Comparison of ENCODE assay signal across 25 cellular contexts in genomic region chr11:117872420-117872961, GRCh38. TPM values are rescaled to one million over a fixed set of nuclear protein-coding genes. Genes with fewer than 3 reads are reported as not detected.
DNase-seq lines count a peak whose midpoint lies in the region; ATAC-seq and TF ChIP-seq lines count a peak whose summit lies in the region.
"Had no signal": no experiment of that assay in that cellular context is flagged by ENCODE, and none has a peak within 500 bp of the region (broad histone marks: within the 10 kb centered on the region; RNA-seq: fewer than 3 reads in every experiment).

No MANE protein-coding gene starts in this region.

- H3K9me3 ChIP-seq in HEK293 (ENCODE audit: control insufficient read depth, insufficient read depth, low read depth, low read length) (no peaks in the 10 kb centered on the region), muscle layer of colon (ENCODE audit: low read length) (no peaks in the 10 kb centered on the region), stomach (no peaks in the 10 kb centered on the region)
- H3K9me3 ChIP-seq: Peyer's patch had no signal

- no peak overlapping the region for H3K9ac ChIP-seq in muscle layer of colon (ENCODE audit: low read length)

- no peaks in the 10 kb centered on the region for H3K9me3 Mint-ChIP-seq in endothelial cell (ENCODE audit: unreplicated experiment)
- H3K9me3 Mint-ChIP-seq: dendritic cell treated with granulocyte-macrophage colony-stimulating factor and Interleukin-4, amounts not matched to agents 40 ng/mL and 50 ng/mL, for 4 days; GM23338; naive B cell had no signal

- no peak overlapping the region for H3K27ac ChIP-seq in HEK293 (ENCODE audit: extremely low read depth, low read depth, low read length)
- H3K27ac ChIP-seq in dorsolateral prefrontal cortex: peak overlapping the region in 58 of 59 donors; percentile 15 to 96 (median 86)
- peak overlapping the region; percentile 29 for H3K27ac ChIP-seq in muscle layer of colon (ENCODE audit: low read depth, low read length)
- H3K27ac ChIP-seq in stomach: peak overlapping the region in 4 of 5 donors; percentile 35 to 90 (median 62)
- H3K27ac ChIP-seq: brain microvascular endothelial cell, VCaP had no signal

- no peak for ATAC-seq in HG02763 (IDR thresholded peaks at IDR 0.05; ENCODE audit: unreplicated experiment)
- ATAC-seq: GM23338, K562, T-helper 17 cell had no signal

- TF ChIP-seq POLR2A in stomach (IDR thresholded peaks at IDR 0.05): no peak

- H3K36me3 ChIP-seq in HEK293 (ENCODE audit: control insufficient read depth in 2 of 2, insufficient read depth in 1 of 2, low read length in 2 of 2) (no peaks in the 10 kb centered on the region), muscle layer of colon (ENCODE audit: insufficient read depth, low read length) (no peaks in the 10 kb centered on the region), stomach (no peaks in the 10 kb centered on the region)
- H3K36me3 ChIP-seq: brain microvascular endothelial cell, Peyer's patch had no signal

- intact Hi-C loops in dorsolateral prefrontal cortex (cut with DNase I): no loop called here
- intact Hi-C loops in stomach (cut with DNase I; ENCODE audit: low total_unique reads): no loop called here

- H3K27me3 Mint-ChIP-seq in endothelial cell (ENCODE audit: unreplicated experiment): peaks cover 15% of the 10 kb centered on the region

- POLR2A ChIA-PET in HEK293 (lab: Yijun Ruan, JAX): no interaction called here

- DNase-seq in dorsolateral prefrontal cortex (no peak), stomach (no peak), NCI-H446 treated with DMSO at 0.1 percent for 48 hours (lab: John Stamatoyannopoulos, UW) (no peak), AML-193 (lab: John Stamatoyannopoulos, UW) (no peak), endothelial cell (ENCODE audit: low spot score) (no peak)
- DNase-seq: activated effector memory CD4-positive, alpha-beta T cell treated with Interleukin-2 at 50 U/mL for 16 hours; brain microvascular endothelial cell; GDM1; hippocampal formation; naive B cell; Peyer's patch; stimulated activated naive CD4-positive, alpha-beta T cell treated with Interleukin-2 at 50 U/mL for 16 hours; T-helper 17 cell had no signal

- H3K4me1 ChIP-seq in HEK293 (ENCODE audit: control insufficient read depth, insufficient read depth, low read length): no peaks in the 10 kb centered on the region
- H3K4me1 ChIP-seq in muscle layer of colon (ENCODE audit: insufficient read depth, low read length): peaks cover 81% of the 10 kb centered on the region
- peaks cover 30 to 91% (median 56%) of the 10 kb centered on the region in 4 donors for H3K4me1 ChIP-seq in stomach

- no peak overlapping the region for H3K4me3 ChIP-seq in HEK293 (ENCODE audit: low read depth, low read length)
- H3K4me3 ChIP-seq in dorsolateral prefrontal cortex: peak overlapping the region in 48 of 59 donors; percentile 6 to 82 (median 67)
- no peak overlapping the region for H3K4me3 ChIP-seq in muscle layer of colon (ENCODE audit: low read depth in 1 of 2, low read length in 2 of 2)
- no peak overlapping the region for H3K4me3 ChIP-seq in stomach
- H3K4me3 ChIP-seq: GM23338, K562, Peyer's patch, skin epidermis had no signal

- H3K36me3 Mint-ChIP-seq in endothelial cell (ENCODE audit: low read depth, unreplicated experiment): no peaks in the 10 kb centered on the region
- H3K36me3 Mint-ChIP-seq: naive B cell had no signal

- H3K27me3 ChIP-seq in dorsolateral prefrontal cortex: peaks cover 0 to 37% (median 4%) of the 10 kb centered on the region in 45 donors
- H3K27me3 ChIP-seq in muscle layer of colon (ENCODE audit: control insufficient read depth in 1 of 2, insufficient read depth in 2 of 2, low read length in 2 of 2): no peaks in the 10 kb centered on the region
- H3K27me3 ChIP-seq in stomach: peaks cover 0 to 61% (median 31%) of the 10 kb centered on the region in 3 donors

- peaks cover 28% of the 10 kb centered on the region for H3K4me1 Mint-ChIP-seq in endothelial cell (ENCODE audit: unreplicated experiment)

- TF ChIP-seq CTCF in HEK293 (tag by site-specific recombination; IDR thresholded peaks at IDR 0.05) (no peak), dorsolateral prefrontal cortex (IDR thresholded peaks at IDR 0.05 in 54 of 56, conservative IDR thresholded peaks at IDR 0.05 in 2 of 56; ENCODE audit: low read depth in 1 of 56, partially characterized antibody in 56 of 56) (no peak), stomach (IDR thresholded peaks at IDR 0.05) (no peak), endothelial cell (IDR thresholded peaks at IDR 0.05; ENCODE audit: unreplicated experiment) (no peak)

- 58 to 71% (median 66%) methylated on average over 12 of the region's 12 CpGs for WGBS in stomach, 5 donors

- CTCF ChIA-PET in HEK293 (lab: Yijun Ruan, JAX): interaction anchor here (0.9 to 2.8 kb wide), 2 partner anchors 30 to 75 kb away, joined by 6 to 10 read pairs; no protein-coding TSS in a partner anchor

- H3K27ac Mint-ChIP-seq in endothelial cell (ENCODE audit: unreplicated experiment): no peak overlapping the region
- H3K27ac Mint-ChIP-seq: CD4-positive, CD25-positive, alpha-beta regulatory T cell; dendritic cell treated with granulocyte-macrophage colony-stimulating factor and Interleukin-4, amounts not matched to agents 40 ng/mL and 50 ng/mL, for 4 days; GM23338; T-helper 17 cell had no signal

- H3K4me3 Mint-ChIP-seq in endothelial cell (ENCODE audit: unreplicated experiment): no peak overlapping the region
- H3K4me3 Mint-ChIP-seq: dendritic cell treated with granulocyte-macrophage colony-stimulating factor and Interleukin-4, amounts not matched to agents 40 ng/mL and 50 ng/mL, for 4 days; GM23338 had no signal

- TF ChIP-seq EP300 in stomach (IDR thresholded peaks at IDR 0.05): no peak

TF ChIP-seq in HEK293, 187 proteins besides CTCF, POLR2A, EP300 and RAD21:
- TF ChIP-seq KLF17 (tag by site-specific recombination; IDR thresholded peaks at IDR 0.05) (no peak), ATF2 (tag by site-specific recombination; IDR thresholded peaks at IDR 0.05; ENCODE audit: low read depth) (no peak), ZNF132 (tag by site-specific recombination; IDR thresholded peaks at IDR 0.05; ENCODE audit: borderline replicate concordance) (no peak), ZNF621 (tag by site-specific recombination; IDR thresholded peaks at IDR 0.05) (no peak), EGR2 (tag by site-specific recombination; IDR thresholded peaks at IDR 0.05; ENCODE audit: low read depth) (peak; percentile 78), ZFHX2 (tag by site-specific recombination; conservative IDR thresholded peaks at IDR 0.05) (peak; percentile 79)

RNA-seq across cellular contexts. Expression of gene FXYD6, which starts 4.0 kb away (rescaled TPM):
- total RNA-seq in dorsolateral prefrontal cortex (100 to 1,000 TPM; 188 to 567 (median 374) TPM), stomach (100 to 1,000 TPM in 1 of 5 donors, 10 to 100 TPM in 4; 12.7 to 187 (median 47.0) TPM), endothelial cell (ENCODE audit: unreplicated experiment) (18.1 TPM)
- polyA plus RNA-seq in stomach: 10 to 100 TPM; 22.5 to 39.4 (median 25.6) TPM
- total RNA-seq: CD4-positive, CD25-positive, alpha-beta regulatory T cell; fibroblast of villous mesenchyme; NCI-H460 had no signal
- polyA plus RNA-seq: CD4-positive, CD25-positive, alpha-beta regulatory T cell had no signal

RNA-seq across cellular contexts. Expression of gene FXYD2, which starts 47.9 kb away (rescaled TPM):
- 10 to 100 TPM in 5 of 120 experiments, 1 to 10 TPM in 115; 1.5 to 14.9 (median 4.6) TPM for total RNA-seq in dorsolateral prefrontal cortex
- total RNA-seq in stomach: 1 to 10 TPM in 1 of 5 donors, under 1 TPM in 1, not detected in 3; 0.45 to 7.0 TPM
- 1 to 10 TPM; 1.0 to 7.8 (median 4.0) TPM for polyA plus RNA-seq in stomach
- total RNA-seq in endothelial cell (ENCODE audit: unreplicated experiment): not detected
- total RNA-seq: fibroblast of villous mesenchyme, K562, NCI-H460, SK-MEL-5 had no signal
- polyA plus RNA-seq: K562 had no signal

RNA-seq across cellular contexts. Expression of gene TMPRSS13, which starts 56.7 kb away (rescaled TPM):
- 1 to 10 TPM in 1 of 120 experiments, under 1 TPM in 56, not detected in 63; 0.15 to 1.3 (median 0.35) TPM for total RNA-seq in dorsolateral prefrontal cortex
- total RNA-seq in stomach: 1 to 10 TPM in 2 of 5 donors, under 1 TPM in 1, not detected in 2; 0.37 to 2.2 (median 1.2) TPM
- polyA plus RNA-seq in stomach: 1 to 10 TPM in 1 of 3 donors, under 1 TPM in 1, not detected in 1; 0.19 to 3.8 TPM
- total RNA-seq in endothelial cell (ENCODE audit: unreplicated experiment): 1.8 TPM
- total RNA-seq: fibroblast of villous mesenchyme, NCI-H460, Peyer's patch had no signal
- polyA plus RNA-seq: GM23338 had no signal

Comparison
In these comparisons a context has a peak if more than half of its experiments do, and no peak if none do; other contexts are left out.
1. H3K4me3 ChIP-seq: peak in dorsolateral prefrontal cortex (48 of 59); none in HEK293 (single experiment), muscle layer of colon (0 of 2) and stomach (0 of 4).